Comparison of ENCODE assay signal across 14 cellular contexts in the genomic region with DNA sequence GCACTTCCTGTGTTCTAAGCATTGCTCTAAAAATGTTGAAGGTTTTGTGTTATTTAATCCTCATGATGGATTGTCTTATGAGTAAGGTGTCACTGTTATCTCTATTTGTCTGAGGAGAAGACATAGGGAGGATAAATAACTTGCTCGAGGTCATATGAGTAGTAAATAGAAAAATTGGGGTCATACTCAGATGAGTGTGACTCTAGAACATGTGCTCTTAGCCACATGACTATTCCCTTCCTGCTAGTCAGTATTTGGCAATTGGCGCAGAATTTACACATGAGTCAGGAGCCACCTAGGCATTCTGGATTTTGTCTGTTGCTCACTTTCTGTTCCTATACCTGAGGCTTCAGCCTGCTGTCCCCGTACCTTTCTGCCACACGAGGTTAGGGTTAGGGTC.
"Had no signal": no experiment of that assay in that cellular context is flagged by ENCODE, and none has a peak within 500 bp of the region (broad histone marks: within the 10 kb centered on the region; RNA-seq: fewer than 3 reads in every experiment).

No MANE protein-coding gene starts in this region.

- H3K36me3 Mint-ChIP-seq: immature natural killer cell; stimulated activated memory B cell treated with anti-CD40 and anti-IgM and Interleukin-4, amounts not matched to agents 10 μg/mL and 1 μg/mL and 100 μg/mL, for 72 hours had no signal

- H3K4me3 ChIP-seq: lung, smooth muscle cell, upper lobe of right lung had no signal

- H3K4me1 ChIP-seq: upper lobe of right lung had no signal

- H3K4me2 ChIP-seq: smooth muscle cell had no signal

- H3K27me3 ChIP-seq: neutrophil, upper lobe of right lung had no signal

- H3K36me3 ChIP-seq: neutrophil, upper lobe of right lung had no signal

- ATAC-seq: left colon; naive thymus-derived CD4-positive, alpha-beta T cell; right cardiac atrium; stimulated activated memory B cell treated with anti-CD40 and anti-IgM and Interleukin-4, amounts not matched to agents 10 μg/mL and 1 μg/mL and 100 μg/mL, for 72 hours; upper lobe of right lung had no signal

- H3K9me3 ChIP-seq: neutrophil, upper lobe of right lung had no signal

- H3K4me3 Mint-ChIP-seq: immature natural killer cell; naive thymus-derived CD4-positive, alpha-beta T cell; stimulated activated memory B cell treated with anti-CD40 and anti-IgM and Interleukin-4, amounts not matched to agents 10 μg/mL and 1 μg/mL and 100 μg/mL, for 72 hours had no signal

- H3K4me1 Mint-ChIP-seq: immature natural killer cell; stimulated activated memory B cell treated with anti-CD40 and anti-IgM and Interleukin-4, amounts not matched to agents 10 μg/mL and 1 μg/mL and 100 μg/mL, for 72 hours had no signal

- H3K27me3 Mint-ChIP-seq: progenitor cell of endocrine pancreas; stimulated activated memory B cell treated with anti-CD40 and anti-IgM and Interleukin-4, amounts not matched to agents 10 μg/mL and 1 μg/mL and 100 μg/mL, for 72 hours had no signal

- H3K27ac Mint-ChIP-seq: immature natural killer cell; naive thymus-derived CD4-positive, alpha-beta T cell; progenitor cell of endocrine pancreas; stimulated activated memory B cell treated with anti-CD40 and anti-IgM and Interleukin-4, amounts not matched to agents 10 μg/mL and 1 μg/mL and 100 μg/mL, for 72 hours had no signal

- H3K27ac ChIP-seq: neutrophil, upper lobe of right lung had no signal

- DNase-seq: activated naive CD4-positive, alpha-beta T cell treated with anti-CD3 and anti-CD28 coated beads, Interleukin-2, amount 50 U/mL, for 16 hours; amygdala; glutamatergic neuron; immature natural killer cell; left colon; naive thymus-derived CD4-positive, alpha-beta T cell; right cardiac atrium; substantia nigra; upper lobe of right lung had no signal
